ENCODE assay signal across 26 cellular contexts in genomic region chr15:73931441-73931840, GRCh38. TPM values are rescaled to one million over a fixed set of nuclear protein-coding genes. Genes with fewer than 3 reads are reported as not detected.
DNase-seq lines count a peak whose midpoint lies in the region; ATAC-seq and TF ChIP-seq lines count a peak whose summit lies in the region.
"Had no signal": no experiment of that assay in that cellular context is flagged by ENCODE, and none has a peak within 500 bp of the region (broad histone marks: within the 10 kb centered on the region; RNA-seq: fewer than 3 reads in every experiment).

No MANE protein-coding gene starts in this region.

- no CpG with 5 or more reads among the region's 2 CpGs for WGBS in neuronal stem cell (ENCODE audit: extremely low coverage in 2 of 2, insufficient read length in 2 of 2, insufficient replicate concordance in 1 of 2), 2 donors

- no peak overlapping the region for H4K91ac ChIP-seq in neuronal stem cell (ENCODE audit: low read depth, low read length, poor library complexity)

- H3K27me3 Mint-ChIP-seq in CD4-positive, alpha-beta memory T cell, result no peaks in the 10 kb centered on the region
- H3K27me3 Mint-ChIP-seq in brain, result peaks cover 18% of the 10 kb centered on the region

- peaks cover 0 to 3% (median 0%) of the 10 kb centered on the region in 8 donors for H3K9me3 Mint-ChIP-seq in CD4-positive, alpha-beta memory T cell
- no peaks in the 10 kb centered on the region for H3K9me3 Mint-ChIP-seq in brain
- H3K9me3 Mint-ChIP-seq: activated naive CD4-positive, alpha-beta T cell treated with anti-CD3 and anti-CD28 coated beads, Interleukin-2, amount 50 U/mL, for 72 hours; activated T-cell treated with anti-CD3 and anti-CD28 coated beads, Interleukin-2, amount 50 U/mL, for 4 hours; stimulated activated naive CD8-positive, alpha-beta T cell treated with anti-CD3 and anti-CD28 coated beads, Interleukin-15, Interleukin-2, amounts not matched to agents 100 ng/mL and 50 ng/mL, for 24 hours had no signal

- H3K4me3 Mint-ChIP-seq in CD4-positive, alpha-beta memory T cell, result peak overlapping the region in 3 of 8 donors; percentile 22 to 57 (median 47)
- peak overlapping the region in 1 of 5 experiments; percentile 45 for H3K4me3 Mint-ChIP-seq in brain
- H3K4me3 Mint-ChIP-seq: activated T-cell treated with anti-CD3 and anti-CD28 coated beads, Interleukin-2, amount 50 U/mL, for 4 hours; stimulated activated naive CD8-positive, alpha-beta T cell treated with anti-CD3 and anti-CD28 coated beads, Interleukin-15, Interleukin-2, amounts not matched to agents 100 ng/mL and 50 ng/mL, for 24 hours had no signal

- H3K4me1 Mint-ChIP-seq in CD4-positive, alpha-beta memory T cell, result peaks cover 18 to 59% (median 34%) of the 10 kb centered on the region in 4 donors
- peaks cover 57% of the 10 kb centered on the region for H3K4me1 Mint-ChIP-seq in brain

- CTCF ChIA-PET in AG04450 (lab: Charles Lee), result interaction anchor here (0.8 to 1.5 kb wide), 2 partner anchors 57 to 1451 kb away, joined by 3 to 4 read pairs; no protein-coding TSS in a partner anchor
- CTCF ChIA-PET in CD4-positive, alpha-beta memory T cell (lab: Charles Lee; ENCODE audit: partially characterized antibody), result interaction anchor here (0.9 to 1.6 kb wide), 3 partner anchors 11 to 22 kb away, joined by 4 to 5 read pairs (median 4); no protein-coding TSS in a partner anchor

- H3K4me1 ChIP-seq in CD4-positive, alpha-beta memory T cell (ENCODE audit: insufficient read depth, low read length), result peaks cover 52% of the 10 kb centered on the region
- peaks cover 25 to 29% of the 10 kb centered on the region in 2 donors for H3K4me1 ChIP-seq in neuronal stem cell (ENCODE audit: control insufficient read depth in 2 of 2, insufficient read depth in 1 of 2, low read depth in 1 of 2, low read length in 2 of 2)

- no peak overlapping the region for H2BK5ac ChIP-seq in neuronal stem cell (ENCODE audit: low read length)

- intact Hi-C loops in CD4-positive, alpha-beta memory T cell (cut with micrococcal nuclease), result no loop called here

- peak overlapping the region; percentile 84 for H3K27ac ChIP-seq in AG04450 (ENCODE audit: low read depth, low read length)
- H3K27ac ChIP-seq in CD4-positive, alpha-beta memory T cell (ENCODE audit: low read depth, low read length), result no peak overlapping the region
- H3K27ac ChIP-seq in neuronal stem cell (replicated peaks; ENCODE audit: low read length), result no peak overlapping the region
- H3K27ac ChIP-seq: parathyroid adenoma, WERI-Rb-1 had no signal

- no peak overlapping the region for H3K4me2 ChIP-seq in neuronal stem cell (ENCODE audit: insufficient read depth, low read length, poor library complexity, severe bottlenecking)

- no peaks in the 10 kb centered on the region; the same call in 1 of the 2 replicates for H3K9me3 ChIP-seq in AG04450 (ENCODE audit: control insufficient read depth, insufficient read depth, low read length)
- no peaks in the 10 kb centered on the region for H3K9me3 ChIP-seq in CD4-positive, alpha-beta memory T cell (ENCODE audit: control insufficient read depth in 1 of 2, low read length in 2 of 2)
- H3K9me3 ChIP-seq in neuronal stem cell (replicated peaks in 1 of 2; ENCODE audit: control insufficient read depth in 2 of 2, insufficient read depth in 1 of 2, low read depth in 1 of 2, low read length in 2 of 2), result no peaks in the 10 kb centered on the region
- H3K9me3 ChIP-seq: transverse colon had no signal

- H2BK15ac ChIP-seq in neuronal stem cell (ENCODE audit: low read length), result no peak overlapping the region

- no peak overlapping the region for H2BK120ac ChIP-seq in neuronal stem cell (ENCODE audit: low read depth, low read length)

- no peak overlapping the region for H2AK5ac ChIP-seq in neuronal stem cell (ENCODE audit: low read depth, low read length)

- ATAC-seq in GM21619 (IDR thresholded peaks at IDR 0.05; ENCODE audit: unreplicated experiment), result no peak
- ATAC-seq in HG02973 (IDR thresholded peaks at IDR 0.05; ENCODE audit: unreplicated experiment), result no peak
- ATAC-seq: activated naive CD4-positive, alpha-beta T cell treated with anti-CD3 and anti-CD28 coated beads, Interleukin-2, amount 50 U/mL, for 72 hours; activated T-cell treated with anti-CD3 and anti-CD28 coated beads, Interleukin-2, amount 50 U/mL, for 4 hours had no signal

- H3K18ac ChIP-seq in neuronal stem cell (ENCODE audit: low read length), result no peak overlapping the region

- peaks cover 3% of the 10 kb centered on the region for H3K79me1 ChIP-seq in neuronal stem cell (ENCODE audit: low read depth, low read length)

- no peak overlapping the region for H2AFZ ChIP-seq in neuronal stem cell (ENCODE audit: low read length)
- H2AFZ ChIP-seq: parathyroid adenoma had no signal

- no peaks in the 10 kb centered on the region for H3K36me3 ChIP-seq in CD4-positive, alpha-beta memory T cell (ENCODE audit: insufficient read depth, low read length)
- H3K36me3 ChIP-seq in neuronal stem cell (replicated peaks in 1 of 2; ENCODE audit: control insufficient read depth in 2 of 2, insufficient read depth in 2 of 2, low read length in 2 of 2), result no peaks in the 10 kb centered on the region
- H3K36me3 ChIP-seq: transverse colon had no signal

- H3K14ac ChIP-seq in neuronal stem cell (ENCODE audit: low read length), result no peak overlapping the region

- no peak overlapping the region for H4K8ac ChIP-seq in neuronal stem cell (ENCODE audit: low read depth, low read length)

- no peak overlapping the region for H2BK12ac ChIP-seq in neuronal stem cell (ENCODE audit: low read length)

- no peaks in the 10 kb centered on the region for H3K36me3 Mint-ChIP-seq in CD4-positive, alpha-beta memory T cell
- H3K36me3 Mint-ChIP-seq in brain, result no peaks in the 10 kb centered on the region
- H3K36me3 Mint-ChIP-seq: activated naive CD4-positive, alpha-beta T cell treated with anti-CD3 and anti-CD28 coated beads, Interleukin-2, amount 50 U/mL, for 72 hours had no signal

- no peak for DNase-seq in AG04450 (ENCODE audit: low read depth, low spot score)
- no peak for DNase-seq in CD4-positive, alpha-beta memory T cell
- no peak for DNase-seq in neuronal stem cell (ENCODE audit: low spot score)
- DNase-seq in stimulated activated CD8-positive, alpha-beta memory T cell treated with anti-CD3 and anti-CD28 coated beads, Interleukin-4, amount 100 ng/mL, for 48 hours, result no peak
- DNase-seq in putamen (ENCODE audit: low spot score), result no peak
- DNase-seq: activated CD4-positive, alpha-beta T cell treated with anti-CD3 and anti-CD28 coated beads, Interleukin-2, amount 50 U/mL, for 48 hours; activated T-cell treated with anti-CD3 and anti-CD28 coated beads, Interleukin-2, amount 50 U/mL, for 4 hours; COR-L47; cortex of kidney; KBM-7; NCI-H187; NCI-H2227 treated with DMSO at 0.1 percent for 48 hours; OCI-M1; SHP77 treated with DMSO at 0.1 percent for 48 hours; stimulated activated CD4-positive, alpha-beta T cell treated with anti-CD3 and anti-CD28 coated beads, Interleukin-2, amount 100 ng/mL, for 48 hours; transverse colon; WERI-Rb-1 had no signal

- peak overlapping the region; percentile 3 to 74 (median 57) for H3K27ac Mint-ChIP-seq in CD4-positive, alpha-beta memory T cell
- H3K27ac Mint-ChIP-seq in brain, result peak overlapping the region in 3 of 5 experiments; percentile 78 to 95 (median 85)
- H3K27ac Mint-ChIP-seq: stimulated activated naive CD8-positive, alpha-beta T cell treated with anti-CD3 and anti-CD28 coated beads, Interleukin-15, Interleukin-2, amounts not matched to agents 100 ng/mL and 50 ng/mL, for 24 hours had no signal

- H3K27me3 ChIP-seq in AG04450 (ENCODE audit: control insufficient read depth, insufficient read depth, low read length) (no peaks in the 10 kb centered on the region), neuronal stem cell (ENCODE audit: control insufficient read depth in 3 of 3, insufficient read depth in 3 of 3, low read depth in 1 of 3, low read length in 3 of 3) (no peaks in the 10 kb centered on the region)
- H3K27me3 ChIP-seq in CD4-positive, alpha-beta memory T cell (ENCODE audit: insufficient read depth, low read length), result no peaks in the 10 kb centered on the region

- H3K9ac ChIP-seq in neuronal stem cell (ENCODE audit: low read depth, low read length, poor library complexity), result no peak overlapping the region
- H3K9ac ChIP-seq: parathyroid adenoma had no signal

- no peak for TF ChIP-seq CTCF in AG04450 (IDR thresholded peaks at IDR 0.05; ENCODE audit: low read depth, low read length)
- no peak for TF ChIP-seq CTCF in brain (conservative IDR thresholded peaks at IDR 0.05)

- H3K23ac ChIP-seq in neuronal stem cell (ENCODE audit: low read depth, low read length, poor library complexity), result peak overlapping the region; percentile 2

- H3K4ac ChIP-seq in neuronal stem cell (ENCODE audit: low read length), result no peak overlapping the region

- POLR2A ChIA-PET in AG04450 (lab: Yijun Ruan, JAX), result no interaction called here
- POLR2A ChIA-PET in CD4-positive, alpha-beta memory T cell (lab: Charles Lee; ENCODE audit: partially characterized antibody), result interaction anchor here (2.5 kb wide), 1 partner anchor 11 kb away, joined by 7 read pairs; no protein-coding TSS in a partner anchor

- no peak overlapping the region for H3K4me3 ChIP-seq in AG04450 (ENCODE audit: low read depth, low read length)
- H3K4me3 ChIP-seq in CD4-positive, alpha-beta memory T cell (ENCODE audit: low read length in 2 of 2), result no peak overlapping the region
- no peak overlapping the region for H3K4me3 ChIP-seq in neuronal stem cell (ENCODE audit: low read length in 2 of 2)
- H3K4me3 ChIP-seq: transverse colon had no signal

RNA-seq across cellular contexts. Expression of gene LOXL1, which starts 5.2 kb away (rescaled TPM):
- 114 and 206 TPM in 2 replicates for polyA plus RNA-seq in AG04450 (2011; rRNA removed)
- polyA minus RNA-seq in AG04450 (2011; rRNA and poly(A)+ RNA removed), result 260 and 359 TPM in 2 replicates
- 1 to 10 TPM; 1.6 to 2.1 TPM for total RNA-seq in CD4-positive, alpha-beta memory T cell
- polyA plus RNA-seq in CD4-positive, alpha-beta memory T cell, result 10 to 100 TPM in 1 of 2 donors, 1 to 10 TPM in 1; 6.4 to 13.1 TPM
- 6.0 TPM for polyA plus RNA-seq in brain (ENCODE audit: insufficient read depth, low read depth, low replicate concordance)
- 67.0 TPM for polyA plus RNA-seq in neuronal stem cell (2013, experiment 1 of 2)
- 68.3 TPM for polyA plus RNA-seq in neuronal stem cell (2013, experiment 2 of 2)

RNA-seq across cellular contexts. Expression of gene TBC1D21, which starts 58.1 kb away (rescaled TPM):
- not detected in 2 replicates for polyA plus RNA-seq in AG04450 (2011; rRNA removed)
- polyA minus RNA-seq in AG04450 (2011; rRNA and poly(A)+ RNA removed), result not detected in 2 replicates
- not detected for total RNA-seq in CD4-positive, alpha-beta memory T cell
- not detected for polyA plus RNA-seq in CD4-positive, alpha-beta memory T cell
- polyA plus RNA-seq in brain (ENCODE audit: insufficient read depth, low read depth, low replicate concordance), result not detected
- polyA plus RNA-seq in neuronal stem cell (2013, experiment 1 of 2), result not detected
- polyA plus RNA-seq in neuronal stem cell (2013, experiment 2 of 2), result not detected
- total RNA-seq: activated naive CD4-positive, alpha-beta T cell treated with anti-CD3 and anti-CD28 coated beads, Interleukin-2, amount 50 U/mL, for 72 hours; activated T-cell treated with anti-CD3 and anti-CD28 coated beads, Interleukin-2, amount 50 U/mL, for 4 hours; lung microvascular endothelial cell; skeletal muscle tissue; T-helper 1 cell treated with Interleukin-12 subunit alpha and Interleukin-12 subunit beta and Interleukin-4 antibody, amounts not matched to agents 30 ng/mL and 1 ng/mL, for 36 hours; transverse colon had no signal
